Comparison of ENCODE assay signal across 12 cellular contexts in the genomic region with DNA sequence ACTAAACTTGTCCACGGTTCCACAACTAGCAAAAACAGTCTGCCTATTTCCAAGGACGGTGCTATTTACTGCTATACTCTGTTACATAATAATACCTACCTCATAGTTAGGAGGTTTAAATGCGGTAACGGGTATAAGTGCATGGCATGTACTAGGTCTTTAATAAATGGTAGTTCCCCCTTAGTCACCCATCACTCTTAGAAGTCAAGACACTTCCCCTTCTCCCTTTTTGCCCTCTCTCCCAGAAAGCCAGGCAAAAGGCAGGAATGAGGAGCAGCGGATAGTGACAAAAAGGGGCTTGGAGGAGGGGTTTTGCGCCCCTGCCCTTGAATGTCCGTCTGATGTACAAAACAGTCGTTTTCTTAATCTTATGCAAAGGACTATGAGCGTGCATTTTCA. TPM values are rescaled to one million over a fixed set of nuclear protein-coding genes. Genes with fewer than 3 reads are reported as not detected.
DNase-seq lines count a peak whose midpoint lies in the region; ATAC-seq and TF ChIP-seq lines count a peak whose summit lies in the region.
"Had no signal": no experiment of that assay in that cellular context is flagged by ENCODE, and none has a peak within 500 bp of the region (broad histone marks: within the 10 kb centered on the region; RNA-seq: fewer than 3 reads in every experiment).

No MANE protein-coding gene starts in this region.

- peak overlapping the region in 6 of 10 donors; percentile 92 to 96 (median 94) for H3K27ac ChIP-seq in heart right ventricle
- peak overlapping the region; percentile 73 to 88 (median 81) for H3K27ac ChIP-seq in right lobe of liver
- H3K27ac ChIP-seq in upper lobe of right lung: peak overlapping the region; percentile 89

- H3K4me3 Mint-ChIP-seq in activated CD4-positive, alpha-beta memory T cell treated with anti-CD3 and anti-CD28 coated beads, Interleukin-2, amount 10 ng/mL, durations not matched to agents 7 days and 5 days: peak overlapping the region; percentile 97

- DNase-seq in heart right ventricle (no peak), Right ventricle myocardium inferior (ENCODE audit: missing footprints) (no peak), right lobe of liver (peak in 1 of 3 donors; percentile 7), upper lobe of right lung (no peak), T-helper 1 cell (no peak), mucosa of descending colon (no peak)
- no peak for DNase-seq in activated CD4-positive, alpha-beta memory T cell treated with anti-CD3 and anti-CD28 coated beads, Interleukin-2, amount 10 ng/mL, durations not matched to agents 7 days and 5 days
- DNase-seq: activated CD4-positive, CD25-positive, alpha-beta regulatory T cell; BE2C; NCI-H187 treated with DMSO at 0.1 percent for 48 hours; uterus had no signal

- H3K27ac Mint-ChIP-seq in activated CD4-positive, alpha-beta memory T cell treated with anti-CD3 and anti-CD28 coated beads, Interleukin-2, amount 10 ng/mL, durations not matched to agents 7 days and 5 days: no peak overlapping the region

- no peak for ATAC-seq in heart right ventricle
- no peak for ATAC-seq in Right ventricle myocardium inferior
- ATAC-seq in right lobe of liver: no peak
- no peak for ATAC-seq in upper lobe of right lung
- ATAC-seq in GM18868 (IDR thresholded peaks at IDR 0.05; ENCODE audit: unreplicated experiment): no peak
- ATAC-seq in mucosa of descending colon: no peak

- 87 to 88% methylated on average over 9 of the region's 9 CpGs for WGBS in heart right ventricle, 2 donors
- WGBS in right lobe of liver (ENCODE audit: insufficient coverage, low coverage, low lambda C conversion rate, missing lambda C conversion rate): 65% methylated on average over 9 of the region's 9 CpGs

- no peaks in the 10 kb centered on the region for H3K27me3 Mint-ChIP-seq in activated CD4-positive, alpha-beta memory T cell treated with anti-CD3 and anti-CD28 coated beads, Interleukin-2, amount 10 ng/mL, durations not matched to agents 7 days and 5 days

- no peaks in the 10 kb centered on the region for H3K9me3 Mint-ChIP-seq in activated CD4-positive, alpha-beta memory T cell treated with anti-CD3 and anti-CD28 coated beads, Interleukin-2, amount 10 ng/mL, durations not matched to agents 7 days and 5 days

- H3K27me3 ChIP-seq in heart right ventricle (no peaks in the 10 kb centered on the region), right lobe of liver (no peaks in the 10 kb centered on the region), upper lobe of right lung (no peaks in the 10 kb centered on the region)
- H3K27me3 ChIP-seq: BE2C, uterus had no signal

- intact Hi-C loops in heart right ventricle (cut with DNase I) (loop anchor here in 2 of 10 donors (2.0 to 5.0 kb wide), 2 partner anchors 43 to 55 kb away; a partner anchor contains a TSS), Right ventricle myocardium inferior (cut with DNase I) (no loop called here), right lobe of liver (cut with DNase I) (no loop called here), upper lobe of right lung (cut with DNase I) (no loop called here), mucosa of descending colon (cut with DNase I, micrococcal nuclease) (no loop called here)

- CTCF ChIA-PET in activated CD4-positive, alpha-beta memory T cell treated with anti-CD3 and anti-CD28 coated beads, Interleukin-2, amount 10 ng/mL, durations not matched to agents 7 days and 5 days (lab: Charles Lee): no interaction called here

- POLR2A ChIA-PET in activated CD4-positive, alpha-beta memory T cell treated with anti-CD3 and anti-CD28 coated beads, Interleukin-2, amount 10 ng/mL, durations not matched to agents 7 days and 5 days (lab: Charles Lee): no interaction called here

- peaks cover 0 to 23% (median 2%) of the 10 kb centered on the region in 9 donors for H3K36me3 ChIP-seq in heart right ventricle
- peaks cover 0 to 14% (median 2%) of the 10 kb centered on the region in 4 donors for H3K36me3 ChIP-seq in right lobe of liver
- peaks cover 18% of the 10 kb centered on the region for H3K36me3 ChIP-seq in upper lobe of right lung
- H3K36me3 ChIP-seq in mucosa of descending colon (ENCODE audit: low read depth): no peaks in the 10 kb centered on the region
- H3K36me3 ChIP-seq: uterus had no signal

- peaks cover 49% of the 10 kb centered on the region for H3K4me1 Mint-ChIP-seq in activated CD4-positive, alpha-beta memory T cell treated with anti-CD3 and anti-CD28 coated beads, Interleukin-2, amount 10 ng/mL, durations not matched to agents 7 days and 5 days

- no peak overlapping the region for H3K4me3 ChIP-seq in heart right ventricle
- H3K4me3 ChIP-seq in right lobe of liver: no peak overlapping the region
- H3K4me3 ChIP-seq in upper lobe of right lung: peak overlapping the region; percentile 67
- H3K4me3 ChIP-seq in mucosa of descending colon: no peak overlapping the region

- no peak for TF ChIP-seq POLR2A in right lobe of liver (IDR thresholded peaks at IDR 0.05)

- H3K9me3 ChIP-seq in heart right ventricle: no peaks in the 10 kb centered on the region
- H3K9me3 ChIP-seq in right lobe of liver: no peaks in the 10 kb centered on the region
- H3K9me3 ChIP-seq in upper lobe of right lung: no peaks in the 10 kb centered on the region
- H3K9me3 ChIP-seq in mucosa of descending colon: no peaks in the 10 kb centered on the region
- H3K9me3 ChIP-seq: BE2C, uterus had no signal

- peaks cover 19% of the 10 kb centered on the region for H3K36me3 Mint-ChIP-seq in activated CD4-positive, alpha-beta memory T cell treated with anti-CD3 and anti-CD28 coated beads, Interleukin-2, amount 10 ng/mL, durations not matched to agents 7 days and 5 days (ENCODE audit: low read depth)

- H3K4me1 ChIP-seq in heart right ventricle (peaks cover 9 to 62% (median 40%) of the 10 kb centered on the region in 9 donors), right lobe of liver (peaks cover 0 to 31% (median 10%) of the 10 kb centered on the region in 4 donors), upper lobe of right lung (peaks cover 37% of the 10 kb centered on the region), mucosa of descending colon (ENCODE audit: low read depth) (peaks cover 20% of the 10 kb centered on the region)

- no peak for TF ChIP-seq CTCF in heart right ventricle (IDR thresholded peaks at IDR 0.05)
- TF ChIP-seq CTCF in right lobe of liver (IDR thresholded peaks at IDR 0.05): no peak
- no peak for TF ChIP-seq CTCF in upper lobe of right lung (IDR thresholded peaks at IDR 0.05)
- no peak for TF ChIP-seq CTCF in mucosa of descending colon (IDR thresholded peaks at IDR 0.05)

RNA-seq across cellular contexts. Expression of a gene that starts 1.1 kb away (rescaled TPM):
- total RNA-seq in heart right ventricle (10 to 100 TPM; 37.9 to 60.7 (median 43.8) TPM), Right ventricle myocardium inferior (47.6 TPM), right lobe of liver (10 to 100 TPM; 24.2 to 30.6 (median 29.4) TPM), upper lobe of right lung (39.8 TPM), mucosa of descending colon (10 to 100 TPM; 45.1 to 63.5 (median 48.2) TPM)
- polyA plus RNA-seq in heart right ventricle: 10 to 100 TPM; 25.2 to 41.7 TPM
- 10 to 100 TPM; 61.1 to 62.8 TPM for total RNA-seq in activated CD4-positive, alpha-beta memory T cell treated with anti-CD3 and anti-CD28 coated beads, Interleukin-2, amount 10 ng/mL, durations not matched to agents 7 days and 5 days

RNA-seq across cellular contexts. Expression of a gene that starts 3.0 kb away (rescaled TPM):
- total RNA-seq in heart right ventricle (10 to 100 TPM; 28.9 to 47.3 (median 32.9) TPM), Right ventricle myocardium inferior (30.4 TPM), right lobe of liver (10 to 100 TPM in 2 of 6 experiments, 1 to 10 TPM in 4; 5.9 to 24.2 (median 9.9) TPM), upper lobe of right lung (39.7 TPM), mucosa of descending colon (10 to 100 TPM; 29.5 to 48.1 (median 30.0) TPM)
- 100 to 1,000 TPM in 1 of 2 donors, 10 to 100 TPM in 1; 78.0 to 114 TPM for polyA plus RNA-seq in heart right ventricle
- total RNA-seq in activated CD4-positive, alpha-beta memory T cell treated with anti-CD3 and anti-CD28 coated beads, Interleukin-2, amount 10 ng/mL, durations not matched to agents 7 days and 5 days: 10 to 100 TPM; 19.3 to 19.9 TPM

RNA-seq across cellular contexts. Expression of a gene that starts 52.8 kb away (rescaled TPM):
- total RNA-seq in heart right ventricle (10 to 100 TPM; 15.6 to 22.1 (median 17.9) TPM), Right ventricle myocardium inferior (21.5 TPM), right lobe of liver (10 to 100 TPM in 4 of 6 experiments, 1 to 10 TPM in 2; 6.7 to 23.6 (median 10.9) TPM), upper lobe of right lung (27.4 TPM), mucosa of descending colon (10 to 100 TPM; 23.0 to 27.7 (median 23.8) TPM)
- polyA plus RNA-seq in heart right ventricle: 10 to 100 TPM; 15.7 to 26.4 TPM
- 10 to 100 TPM; 32.2 to 35.5 TPM for total RNA-seq in activated CD4-positive, alpha-beta memory T cell treated with anti-CD3 and anti-CD28 coated beads, Interleukin-2, amount 10 ng/mL, durations not matched to agents 7 days and 5 days

RNA-seq across cellular contexts. Expression of a gene that starts 55.9 kb away (rescaled TPM):
- total RNA-seq in heart right ventricle (10 to 100 TPM; 55.2 to 85.4 (median 68.3) TPM), Right ventricle myocardium inferior (67.5 TPM), right lobe of liver (10 to 100 TPM; 12.0 to 26.4 (median 15.5) TPM), upper lobe of right lung (55.3 TPM), mucosa of descending colon (10 to 100 TPM; 18.9 to 48.3 (median 32.4) TPM)
- polyA plus RNA-seq in heart right ventricle: 10 to 100 TPM; 56.3 to 63.7 TPM
- 10 to 100 TPM; 42.2 to 42.7 TPM for total RNA-seq in activated CD4-positive, alpha-beta memory T cell treated with anti-CD3 and anti-CD28 coated beads, Interleukin-2, amount 10 ng/mL, durations not matched to agents 7 days and 5 days
